Comparison of ENCODE assay signal across 21 cellular contexts in genomic region chr10:6301482-6302083, GRCh38.
DNase-seq lines count a peak whose midpoint lies in the region; ATAC-seq, FAIRE-seq and TF ChIP-seq lines count a peak whose summit lies in the region.
"Had no signal": no experiment of that assay in that cellular context is flagged by ENCODE, and none has a peak within 500 bp of the region (broad histone marks: within the 10 kb centered on the region; RNA-seq: fewer than 3 reads in every experiment).

No MANE protein-coding gene starts in this region.

- H3K36me3 ChIP-seq in DOHH2 (ENCODE audit: control insufficient read depth, low read length) (peaks cover 6% of the 10 kb centered on the region), OCI-LY1 (ENCODE audit: insufficient read depth, low read length) (no peaks in the 10 kb centered on the region), pancreas (no peaks in the 10 kb centered on the region)
- H3K36me3 ChIP-seq: tibial artery, WERI-Rb-1 had no signal

- peaks cover 22% of the 10 kb centered on the region for H3F3A ChIP-seq in DOHH2 (ENCODE audit: control insufficient read depth, insufficient read depth)
- no peaks in the 10 kb centered on the region for H3F3A ChIP-seq in OCI-LY1 (ENCODE audit: insufficient read depth, low read length)

- intact Hi-C loops in pancreas (cut with DNase I), result no loop called here

- H3K9me2 ChIP-seq in DOHH2 (replicated peaks; ENCODE audit: control insufficient read depth, low read length) (no peaks in the 10 kb centered on the region), OCI-LY1 (ENCODE audit: low read depth, low read length) (no peaks in the 10 kb centered on the region)

- H3K4me2 ChIP-seq in DOHH2 (ENCODE audit: low read length), result peak overlapping the region; percentile 83
- H3K4me2 ChIP-seq in OCI-LY1 (ENCODE audit: low read length), result no peak overlapping the region

- H3K9me3 ChIP-seq in DOHH2 (ENCODE audit: control insufficient read depth, insufficient read depth, low read length), result peaks cover 7% of the 10 kb centered on the region
- peaks cover 1% of the 10 kb centered on the region; the same call in 1 of the 2 replicates for H3K9me3 ChIP-seq in OCI-LY1 (ENCODE audit: low read length)
- no peaks in the 10 kb centered on the region for H3K9me3 ChIP-seq in pancreas
- H3K9me3 ChIP-seq: tibial artery had no signal

- H3K9ac ChIP-seq in OCI-LY1 (ENCODE audit: low read length), result no peak overlapping the region

- ATAC-seq in pancreas, result peak in 3 of 4 donors; percentile 53 to 73 (median 69)

- no peaks in the 10 kb centered on the region for H3K79me2 ChIP-seq in DOHH2 (ENCODE audit: control insufficient read depth, low read length)
- H3K79me2 ChIP-seq in OCI-LY1 (ENCODE audit: insufficient read depth, low read length), result no peaks in the 10 kb centered on the region

- no peak overlapping the region for H2AFZ ChIP-seq in OCI-LY1 (ENCODE audit: low read length)

- no peaks in the 10 kb centered on the region for H4K20me1 ChIP-seq in DOHH2 (ENCODE audit: control insufficient read depth, insufficient read depth, low read depth, low read length)
- no peaks in the 10 kb centered on the region for H4K20me1 ChIP-seq in OCI-LY1 (ENCODE audit: insufficient read depth, low read length)

- H3K27me3 ChIP-seq in DOHH2 (ENCODE audit: control insufficient read depth, low read length) (no peaks in the 10 kb centered on the region), OCI-LY1 (ENCODE audit: insufficient read depth, low read length) (no peaks in the 10 kb centered on the region), pancreas (no peaks in the 10 kb centered on the region)
- H3K27me3 ChIP-seq: tibial artery had no signal

- peak; percentile 26 for DNase-seq in epithelial cell of esophagus (ENCODE audit: low read depth)
- no peak for DNase-seq in pancreas
- DNase-seq in cortex of kidney (lab: John Stamatoyannopoulos, UW), result no peak
- DNase-seq in NCI-H2227 treated with DMSO at 0.1 percent for 48 hours (lab: John Stamatoyannopoulos, UW), result no peak
- no peak for DNase-seq in activated gamma-delta T cell treated with Interleukin-2 at 50 U/mL for 16 hours
- no peak for DNase-seq in T-helper 1 cell
- DNase-seq: activated CD4-positive, alpha-beta T cell treated with anti-CD3 and anti-CD28 coated beads, Interleukin-2, amount 50 U/mL, for 48 hours; activated naive CD4-positive, alpha-beta T cell treated with Interleukin-2 at 50 U/mL for 16 hours; AML-193; Caco-2; foreskin fibroblast; H7; NCI-H524 treated with DMSO at 0.1 percent for 48 hours; retina; SHP77 treated with DMSO at 0.1 percent for 48 hours; tibial artery; WERI-Rb-1 had no signal

- no peak for FAIRE-seq in pancreas (lab: Jason Lieb, UNC)
- FAIRE-seq: colon, HTR-8/SVneo had no signal

- WGBS in pancreas, 2 donors, result 62 to 65% methylated on average over 7 of the region's 7 CpGs

- H3K4me3 ChIP-seq in DOHH2 (ENCODE audit: low read length) (peak overlapping the region; percentile 62), OCI-LY1 (ENCODE audit: low read depth, low read length, poor library complexity, severe bottlenecking) (no peak overlapping the region), epithelial cell of esophagus (ENCODE audit: low read length) (no peak overlapping the region), pancreas (no peak overlapping the region)
- H3K4me3 ChIP-seq: tibial artery had no signal

- TF ChIP-seq CTCF in DOHH2 (IDR thresholded peaks at IDR 0.05; ENCODE audit: low read depth, low read length, poor library complexity, severe bottlenecking), result no peak
- no peak for TF ChIP-seq CTCF in OCI-LY1 (IDR thresholded peaks at IDR 0.05; ENCODE audit: low read length)
- no peak for TF ChIP-seq CTCF in epithelial cell of esophagus (IDR thresholded peaks at IDR 0.05; ENCODE audit: insufficient read depth, low read depth, low read length, missing control alignments)
- TF ChIP-seq CTCF in pancreas (IDR thresholded peaks at IDR 0.05), result no peak

- H3K4me1 ChIP-seq in DOHH2 (ENCODE audit: control insufficient read depth, low read length), result peaks cover 89% of the 10 kb centered on the region
- H3K4me1 ChIP-seq in OCI-LY1 (ENCODE audit: insufficient read depth, low read length, severe bottlenecking), result peaks cover 39% of the 10 kb centered on the region
- peaks cover 0 to 16% (median 0%) of the 10 kb centered on the region in 3 donors for H3K4me1 ChIP-seq in pancreas

- H3K27ac ChIP-seq in DOHH2 (ENCODE audit: low read depth, low read length) (peak overlapping the region; percentile 91), OCI-LY1 (ENCODE audit: low read depth, low read length, poor library complexity, severe bottlenecking) (peak overlapping the region; percentile 93), pancreas (peak overlapping the region in 2 of 4 donors; percentile 71 to 75)
- H3K27ac ChIP-seq: WERI-Rb-1 had no signal
